26 cellular contexts compared by ENCODE assay signal in the genomic region with DNA sequence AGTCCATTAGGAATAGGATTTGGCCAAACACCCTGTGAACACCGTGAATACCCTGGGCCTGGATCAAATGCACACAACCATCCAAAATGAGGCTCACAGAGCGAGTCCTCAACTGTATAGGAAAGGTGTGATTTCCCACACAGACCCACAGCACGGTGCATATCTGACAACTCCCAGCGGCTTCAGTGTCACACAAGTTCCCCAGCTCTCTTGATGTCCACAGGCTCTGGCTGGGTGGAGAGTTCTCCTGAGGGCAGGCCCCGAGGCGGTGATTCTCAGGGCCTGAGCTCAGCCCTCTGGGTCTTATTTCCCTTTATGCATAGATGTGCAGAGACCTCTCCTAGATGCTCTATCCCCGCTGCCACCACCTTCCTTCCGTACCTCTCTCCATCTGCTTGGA.
"Had no signal": no experiment of that assay in that cellular context is flagged by ENCODE, and none has a peak within 500 bp of the region (broad histone marks: within the 10 kb centered on the region; RNA-seq: fewer than 3 reads in every experiment).

No MANE protein-coding gene starts in this region.

- H3K4me3 Mint-ChIP-seq: activated CD4-positive, alpha-beta T cell treated with anti-CD3 and anti-CD28 coated beads, Interleukin-2, amount 10 ng/mL, durations not matched to agents 7 days and 5 days; activated CD8-positive, alpha-beta T cell treated with anti-CD3 and anti-CD28 coated beads for 36 hours; activated naive CD4-positive, alpha-beta T cell treated with anti-CD3 and anti-CD28 coated beads for 36 hours; activated naive CD8-positive, alpha-beta T cell treated with anti-CD3 and anti-CD28 coated beads for 36 hours; naive B cell; stimulated activated effector memory CD8-positive, alpha-beta T cell treated with anti-CD3 and anti-CD28 coated beads, Interleukin-12 subunit alpha, Interleukin-12 subunit beta, amount 100 ng/mL, for 72 hours; stimulated activated naive CD8-positive, alpha-beta T cell treated with anti-CD3 and anti-CD28 coated beads, Interleukin-15, Interleukin-2, amounts not matched to agents 100 ng/mL and 50 ng/mL, for 24 hours; WTC11 had no signal

- H3K27ac ChIP-seq: adrenal gland, dorsolateral prefrontal cortex, ovary, sigmoid colon had no signal

- H3K27ac Mint-ChIP-seq: activated CD4-positive, alpha-beta T cell treated with anti-CD3 and anti-CD28 coated beads, Interleukin-2, amount 10 ng/mL, durations not matched to agents 7 days and 5 days; activated CD8-positive, alpha-beta T cell treated with anti-CD3 and anti-CD28 coated beads for 36 hours; activated naive CD4-positive, alpha-beta T cell treated with anti-CD3 and anti-CD28 coated beads for 36 hours; activated naive CD8-positive, alpha-beta T cell treated with anti-CD3 and anti-CD28 coated beads for 36 hours; progenitor cell of endocrine pancreas; stimulated activated effector memory CD8-positive, alpha-beta T cell treated with anti-CD3 and anti-CD28 coated beads, Interleukin-12 subunit alpha, Interleukin-12 subunit beta, amount 100 ng/mL, for 72 hours; stimulated activated naive CD8-positive, alpha-beta T cell treated with anti-CD3 and anti-CD28 coated beads, Interleukin-15, Interleukin-2, amounts not matched to agents 100 ng/mL and 50 ng/mL, for 24 hours; WTC11 had no signal

- H3K9me3 Mint-ChIP-seq: activated CD4-positive, alpha-beta T cell treated with anti-CD3 and anti-CD28 coated beads, Interleukin-2, amount 10 ng/mL, durations not matched to agents 7 days and 5 days; activated CD8-positive, alpha-beta T cell treated with anti-CD3 and anti-CD28 coated beads for 36 hours; activated naive CD4-positive, alpha-beta T cell treated with anti-CD3 and anti-CD28 coated beads for 36 hours; activated naive CD8-positive, alpha-beta T cell treated with anti-CD3 and anti-CD28 coated beads for 36 hours; naive B cell; stimulated activated effector memory CD8-positive, alpha-beta T cell treated with anti-CD3 and anti-CD28 coated beads, Interleukin-12 subunit alpha, Interleukin-12 subunit beta, amount 100 ng/mL, for 72 hours; stimulated activated naive CD8-positive, alpha-beta T cell treated with anti-CD3 and anti-CD28 coated beads, Interleukin-15, Interleukin-2, amounts not matched to agents 100 ng/mL and 50 ng/mL, for 24 hours; WTC11 had no signal

- H3K9me3 ChIP-seq: adrenal gland, body of pancreas, left lung, mucosa of descending colon, ovary, sigmoid colon had no signal

- H3K4me1 Mint-ChIP-seq: naive B cell; stimulated activated effector memory CD8-positive, alpha-beta T cell treated with anti-CD3 and anti-CD28 coated beads, Interleukin-12 subunit alpha, Interleukin-12 subunit beta, amount 100 ng/mL, for 72 hours; WTC11 had no signal

- H3K36me3 Mint-ChIP-seq: activated naive CD8-positive, alpha-beta T cell treated with anti-CD3 and anti-CD28 coated beads for 36 hours; naive B cell; stimulated activated effector memory CD8-positive, alpha-beta T cell treated with anti-CD3 and anti-CD28 coated beads, Interleukin-12 subunit alpha, Interleukin-12 subunit beta, amount 100 ng/mL, for 72 hours; WTC11 had no signal

- H3K27me3 Mint-ChIP-seq: activated CD8-positive, alpha-beta T cell treated with anti-CD3 and anti-CD28 coated beads for 36 hours; naive B cell; progenitor cell of endocrine pancreas; stimulated activated naive CD8-positive, alpha-beta T cell treated with anti-CD3 and anti-CD28 coated beads, Interleukin-15, Interleukin-2, amounts not matched to agents 100 ng/mL and 50 ng/mL, for 24 hours had no signal

- ATAC-seq: activated CD8-positive, alpha-beta T cell treated with anti-CD3 and anti-CD28 coated beads for 36 hours; body of pancreas; left lung; mucosa of descending colon; stimulated activated effector memory CD8-positive, alpha-beta T cell treated with anti-CD3 and anti-CD28 coated beads, Interleukin-12 subunit alpha, Interleukin-12 subunit beta, amount 100 ng/mL, for 72 hours; WTC11 had no signal

- H3K4me3 ChIP-seq: adrenal gland, body of pancreas, dorsolateral prefrontal cortex, left lung, mucosa of descending colon, ovary, sigmoid colon had no signal

- H3K36me3 ChIP-seq: adrenal gland, left lung, ovary, sigmoid colon had no signal

- DNase-seq: activated CD4-positive, alpha-beta T cell treated with anti-CD3 and anti-CD28 coated beads for 1 hour; activated CD4-positive, alpha-beta T cell treated with anti-CD3 and anti-CD28 coated beads, Interleukin-2, amount 10 ng/mL, durations not matched to agents 7 days and 5 days; activated CD8-positive, alpha-beta T cell treated with anti-CD3 and anti-CD28 coated beads for 36 hours; activated effector memory CD4-positive, alpha-beta T cell treated with Interleukin-2 at 50 U/mL for 16 hours; activated naive CD4-positive, alpha-beta T cell treated with anti-CD3 and anti-CD28 coated beads for 36 hours; activated naive CD8-positive, alpha-beta T cell treated with anti-CD3 and anti-CD28 coated beads for 36 hours; activated T-cell treated with anti-CD3 and anti-CD28 coated beads, Interleukin-2, amount 50 U/mL, for 48 hours; adrenal gland; effector memory CD4-positive, alpha-beta T cell; foreskin melanocyte; left lung; naive B cell; ovary; retina; sigmoid colon; small intestine; stimulated activated CD4-positive, alpha-beta T cell treated with anti-CD3 and anti-CD28 coated beads, Interleukin-4, amount 100 ng/mL, for 24 hours; substantia nigra; T-helper 2 cell had no signal

- H3K27me3 ChIP-seq: adrenal gland, body of pancreas, dorsolateral prefrontal cortex, left lung, ovary, sigmoid colon had no signal

- H3K4me1 ChIP-seq: adrenal gland had no signal
